ENCODE assay signal across 8 cellular contexts in the genomic region with DNA sequence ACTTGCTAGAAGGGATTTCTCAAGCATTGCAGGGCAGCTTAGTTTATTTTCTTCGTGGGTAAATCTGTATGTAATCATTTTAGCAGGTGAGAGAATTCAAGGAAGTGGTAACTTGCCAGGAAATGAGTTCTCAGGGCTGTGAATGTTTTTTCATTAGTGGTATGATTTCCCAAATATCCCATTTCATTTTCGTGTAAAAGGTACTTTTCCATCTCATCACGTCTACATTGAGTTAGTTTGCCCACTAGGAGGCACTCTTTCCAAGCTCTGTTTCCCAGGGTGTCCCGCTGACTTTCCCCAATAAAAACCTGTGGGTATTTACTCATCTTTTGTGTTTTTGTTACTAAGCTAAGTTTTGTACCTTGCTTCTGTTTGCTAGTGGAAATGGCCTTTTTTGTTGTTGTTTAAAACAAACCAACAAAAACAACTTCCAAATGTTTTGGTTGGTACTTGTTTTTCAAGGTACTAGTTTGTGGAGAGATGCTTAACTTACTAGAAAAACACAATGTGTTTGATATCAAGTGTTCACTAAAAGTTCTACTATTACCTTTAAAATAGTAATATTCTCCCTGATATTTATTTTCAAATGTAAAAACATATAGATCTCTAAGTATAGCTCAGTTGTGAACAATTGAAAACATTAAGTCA.
DNase-seq lines count a peak whose midpoint lies in the region; ATAC-seq and TF ChIP-seq lines count a peak whose summit lies in the region.

No MANE protein-coding gene starts in this region.

- H3K9me3 ChIP-seq in A673 (ENCODE audit: low read depth, low read length, poor library complexity, severe bottlenecking): no peaks in the 10 kb centered on the region

- BruUV-seq in A673 (replicated peaks; lab: Mats Ljungman, UMichigan): no TSS peak

- POLR2A ChIA-PET in A673 (lab: Charles Lee; ENCODE audit: low non-redundant PET): interaction anchor here (0.6 kb wide), 1 partner anchor 449 kb away, joined by 23 read pairs; no protein-coding TSS in a partner anchor

- H3K4me1 Mint-ChIP-seq in stimulated activated effector memory CD8-positive, alpha-beta T cell treated with anti-CD3 and anti-CD28 coated beads, Interleukin-12 subunit alpha, Interleukin-12 subunit beta, amount 100 ng/mL, for 72 hours: no peaks in the 10 kb centered on the region

- H3K27ac Mint-ChIP-seq in stimulated activated effector memory CD8-positive, alpha-beta T cell treated with anti-CD3 and anti-CD28 coated beads, Interleukin-12 subunit alpha, Interleukin-12 subunit beta, amount 100 ng/mL, for 72 hours: no peak overlapping the region

- H3K4me3 ChIP-seq in A673 (ENCODE audit: low read depth, low read length, poor library complexity, severe bottlenecking): no peak overlapping the region

- DNase-seq in A673 (ENCODE audit: low spot score) (peak; percentile 82), ELR (ENCODE audit: low read depth) (peak; percentile 63), RKO (ENCODE audit: low spot score) (peak; percentile 48), cerebellum (ENCODE audit: low spot score) (peak; percentile 7), left kidney (ENCODE audit: low read depth, low spot score) (peak; percentile 81)
- peak in 1 of 2 donors; percentile 20 for DNase-seq in stimulated activated effector memory CD8-positive, alpha-beta T cell treated with anti-CD3 and anti-CD28 coated beads, Interleukin-12 subunit alpha, Interleukin-12 subunit beta, amount 100 ng/mL, for 72 hours (ENCODE audit: low spot score in 2 of 2)

- ATAC-seq in HG03066 (IDR thresholded peaks at IDR 0.05; ENCODE audit: low read depth, unreplicated experiment) (peak; percentile 72), esophagus mucosa (no peak)
- peak; percentile 47 for ATAC-seq in stimulated activated effector memory CD8-positive, alpha-beta T cell treated with anti-CD3 and anti-CD28 coated beads, Interleukin-12 subunit alpha, Interleukin-12 subunit beta, amount 100 ng/mL, for 72 hours

- CTCF ChIA-PET in A673 (lab: Charles Lee): interaction anchor here (0.6 to 2.4 kb wide), 5 partner anchors 449 to 487 kb away, joined by 4 to 13 read pairs (median 7); a partner anchor contains a TSS

- H3K36me3 ChIP-seq in A673 (ENCODE audit: insufficient read depth, low read length, poor library complexity, severe bottlenecking): no peaks in the 10 kb centered on the region

- no peak overlapping the region for H3K4me3 Mint-ChIP-seq in stimulated activated effector memory CD8-positive, alpha-beta T cell treated with anti-CD3 and anti-CD28 coated beads, Interleukin-12 subunit alpha, Interleukin-12 subunit beta, amount 100 ng/mL, for 72 hours

- intact Hi-C loops in A673 (cut with micrococcal nuclease; ENCODE audit: unreplicated experiment): loop anchor here (1.0 to 5.0 kb wide), 3 partner anchors 169 to 490 kb away; no protein-coding TSS in a partner anchor

- H3K27ac ChIP-seq in A673 (ENCODE audit: low read depth, low read length, poor library complexity, severe bottlenecking): peak overlapping the region; percentile 2

- peak; percentile 85 for TF ChIP-seq CTCF in A673 (conservative IDR thresholded peaks at IDR 0.05; ENCODE audit: low read depth, low read length)

- H3K36me3 Mint-ChIP-seq in stimulated activated effector memory CD8-positive, alpha-beta T cell treated with anti-CD3 and anti-CD28 coated beads, Interleukin-12 subunit alpha, Interleukin-12 subunit beta, amount 100 ng/mL, for 72 hours: no peaks in the 10 kb centered on the region

- H3K4me1 ChIP-seq in A673 (ENCODE audit: insufficient read depth, low read length, poor library complexity, severe bottlenecking): peaks cover 11% of the 10 kb centered on the region

- H3K9me3 Mint-ChIP-seq in stimulated activated effector memory CD8-positive, alpha-beta T cell treated with anti-CD3 and anti-CD28 coated beads, Interleukin-12 subunit alpha, Interleukin-12 subunit beta, amount 100 ng/mL, for 72 hours: no peaks in the 10 kb centered on the region

- no peaks in the 10 kb centered on the region for H3K27me3 ChIP-seq in A673 (replicated peaks; ENCODE audit: insufficient read depth, low read depth, low read length, poor library complexity)
